ENCODE assay signal across 27 cellular contexts in the genomic region with DNA sequence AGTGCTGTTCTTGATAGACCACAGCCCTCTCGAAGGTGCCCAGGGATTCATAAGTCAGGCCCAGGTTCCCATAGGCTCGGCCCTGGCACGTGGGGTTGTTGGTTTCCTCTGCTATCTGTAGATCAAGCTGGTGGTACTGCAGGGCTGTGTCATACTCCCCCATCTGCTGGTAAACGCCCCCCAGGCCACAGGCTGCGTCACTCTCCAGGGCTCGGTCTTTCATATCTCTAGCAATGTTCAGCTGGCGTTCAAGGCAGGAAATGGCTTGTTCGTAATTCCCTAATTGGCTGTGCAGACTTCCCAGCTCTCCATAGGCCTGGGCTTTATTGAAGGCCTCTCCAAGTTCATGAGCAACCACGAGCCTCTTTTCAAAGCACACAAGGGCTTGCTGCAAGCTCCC.
DNase-seq lines count a peak whose midpoint lies in the region; ATAC-seq, FAIRE-seq and TF ChIP-seq lines count a peak whose summit lies in the region.
"Had no signal": no experiment of that assay in that cellular context is flagged by ENCODE, and none has a peak within 500 bp of the region (broad histone marks: within the 10 kb centered on the region; RNA-seq: fewer than 3 reads in every experiment).

No MANE protein-coding gene starts in this region.

- ATAC-seq in Right ventricle myocardium superior (ENCODE audit: poor library complexity), result peak; percentile 34
- peak; percentile 55 for ATAC-seq in left ventricle myocardium superior
- ATAC-seq in HG03175 (IDR thresholded peaks at IDR 0.05; ENCODE audit: unreplicated experiment), result no peak
- ATAC-seq in HG02588 (IDR thresholded peaks at IDR 0.05; ENCODE audit: unreplicated experiment), result no peak
- ATAC-seq: naive thymus-derived CD8-positive, alpha-beta T cell; Panc1 had no signal

- no peak overlapping the region for H3K27ac ChIP-seq in right atrium auricular region
- H3K27ac ChIP-seq: BLaER1, brain microvascular endothelial cell, GM23248, parathyroid adenoma had no signal

- H3K4me3 ChIP-seq in right atrium auricular region (no peak overlapping the region), bronchial epithelial cell (ENCODE audit: low read depth, low read length) (no peak overlapping the region)
- H3K4me3 ChIP-seq: BLaER1, GM23248 had no signal

- H3K36me3 ChIP-seq in right atrium auricular region (no peaks in the 10 kb centered on the region), bronchial epithelial cell (ENCODE audit: control insufficient read depth, insufficient read depth, low read length) (no peaks in the 10 kb centered on the region)
- H3K36me3 ChIP-seq: BLaER1, brain microvascular endothelial cell had no signal

- intact Hi-C loops in Right ventricle myocardium superior (cut with DNase I) (no loop called here), left ventricle myocardium superior (cut with micrococcal nuclease) (no loop called here)

- no peaks in the 10 kb centered on the region for H3K9me3 ChIP-seq in right atrium auricular region
- H3K9me3 ChIP-seq: BLaER1, Caco-2 had no signal

- TF ChIP-seq CTCF in right atrium auricular region (IDR thresholded peaks at IDR 0.05) (no peak), bronchial epithelial cell (IDR thresholded peaks at IDR 0.05; ENCODE audit: insufficient read depth, low read length, severe bottlenecking) (no peak)

- H3K27me3 ChIP-seq in right atrium auricular region (no peaks in the 10 kb centered on the region), bronchial epithelial cell (ENCODE audit: control insufficient read depth, insufficient read depth, low read length) (no peaks in the 10 kb centered on the region)
- H3K27me3 ChIP-seq: BLaER1, brain microvascular endothelial cell had no signal

- peak; percentile 28 for FAIRE-seq in bronchial epithelial cell (lab: Jason Lieb, UNC)
- FAIRE-seq: endothelial cell of umbilical vein, frontal cortex, kidney had no signal

- DNase-seq in Right ventricle myocardium superior, result peak; percentile 47
- no peak for DNase-seq in right atrium auricular region (ENCODE audit: low spot score)
- no peak for DNase-seq in bronchial epithelial cell (ENCODE audit: low read depth)
- no peak for DNase-seq in left ventricle myocardium superior
- DNase-seq in SHP77 (lab: John Stamatoyannopoulos, UW), result no peak
- DNase-seq in SKM-1 treated with dmso at 0.1 percent for 144 hours (lab: John Stamatoyannopoulos, UW; ENCODE audit: unreplicated experiment), result no peak
- DNase-seq: activated B cell treated with CpG ODN at 0.5 μM for 24 hours; activated CD4-positive, alpha-beta T cell treated with anti-CD3 and anti-CD28 coated beads, Interleukin-2, amount 50 U/mL, for 48 hours; activated effector memory CD4-positive, alpha-beta T cell treated with anti-CD3 and anti-CD28 coated beads, Interleukin-2, amount 50 U/mL, for 16 hours; activated T-cell treated with anti-CD3 and anti-CD28 coated beads for 4 hours; brain microvascular endothelial cell; Caco-2; EL; GM23248; HFFc6; kidney; naive thymus-derived CD8-positive, alpha-beta T cell; NCI-H1105; NCI-H2081 treated with DMSO at 0.1 percent for 48 hours; NCI-H510A had no signal

- H3K4me1 ChIP-seq in right atrium auricular region, result peaks cover 0 to 14% of the 10 kb centered on the region in 2 donors
- H3K4me1 ChIP-seq: BLaER1, Caco-2 had no signal

Comparison
In these comparisons a context has a peak if more than half of its experiments do, and no peak if none do; other contexts are left out.
1. ATAC-seq: peak in Right ventricle myocardium superior (single experiment) and left ventricle myocardium superior (single experiment); none in HG03175 (single experiment) and HG02588 (single experiment).